In the genomic region with DNA sequence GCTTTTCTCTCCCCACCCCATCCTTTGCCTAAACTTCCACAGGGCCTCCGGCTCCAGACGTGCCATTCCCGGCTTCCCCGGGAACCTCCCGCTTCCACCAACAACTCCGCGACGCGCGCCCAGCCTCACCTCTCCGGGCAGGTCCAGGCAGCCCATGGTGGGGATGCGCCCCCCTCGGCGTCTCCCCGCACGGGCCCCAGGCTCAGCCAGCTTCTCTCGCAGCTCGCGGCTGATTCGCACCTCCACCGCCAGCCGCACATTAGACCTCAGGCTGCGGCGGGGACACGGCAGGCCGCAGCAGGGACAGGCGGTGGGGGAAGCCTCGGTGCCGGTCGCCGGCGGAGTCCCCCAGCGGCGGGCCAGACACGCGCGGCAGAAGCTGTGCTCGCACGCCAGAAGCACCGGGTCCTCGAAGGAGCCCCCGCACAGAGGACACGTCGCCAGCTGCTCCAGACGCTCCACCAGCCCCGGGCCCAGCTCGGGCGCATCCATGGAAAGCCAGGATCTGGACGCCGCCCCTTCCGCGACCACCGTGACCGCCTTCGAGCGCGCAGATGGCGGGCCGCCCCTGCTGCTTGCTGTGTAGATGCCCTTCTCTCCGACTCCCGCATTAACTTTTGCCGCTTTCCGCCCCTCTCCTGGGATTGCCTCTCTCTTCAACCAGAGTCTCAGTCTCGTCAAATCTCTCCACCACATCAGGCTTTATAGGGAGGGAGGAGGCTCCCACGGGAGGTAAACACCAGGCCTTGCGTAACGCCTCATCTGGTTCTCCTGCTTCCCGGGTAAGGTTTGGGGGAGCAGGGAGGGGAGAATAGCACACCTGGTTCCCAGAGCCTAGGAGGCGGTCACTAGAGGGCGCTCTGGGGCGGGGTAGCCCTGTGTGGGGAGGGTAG, we compare ENCODE assay signal across 8 cellular contexts. TPM values are rescaled to one million over a fixed set of nuclear protein-coding genes. Genes with fewer than 3 reads are reported as not detected.
A peak's percentile ranks its signal among the peaks of the same experiment; 100 is the strongest.
DNase-seq lines count a peak whose midpoint lies in the region; ATAC-seq and TF ChIP-seq lines count a peak whose summit lies in the region.

A gene with protein sequence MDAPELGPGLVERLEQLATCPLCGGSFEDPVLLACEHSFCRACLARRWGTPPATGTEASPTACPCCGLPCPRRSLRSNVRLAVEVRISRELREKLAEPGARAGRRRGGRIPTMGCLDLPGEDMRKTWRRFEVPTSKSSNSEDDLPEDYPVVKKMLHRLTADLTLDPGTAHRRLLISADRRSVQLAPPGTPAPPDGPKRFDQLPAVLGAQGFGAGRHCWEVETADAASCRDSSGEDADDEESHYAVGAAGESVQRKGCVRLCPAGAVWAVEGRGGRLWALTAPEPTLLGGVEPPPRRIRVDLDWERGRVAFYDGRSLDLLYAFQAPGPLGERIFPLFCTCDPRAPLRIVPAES (minus strand): TSS at position 676 of the 893 bp plus-strand sequence. CDS start 184 bp downstream, at position 492.

- peak; percentile 42 for TF ChIP-seq CTCF in smooth muscle cell (IDR thresholded peaks at IDR 0.05; ENCODE audit: borderline replicate concordance, insufficient read depth, poor library complexity, severe bottlenecking)

- H3K4me1 Mint-ChIP-seq in activated CD4-positive, alpha-beta memory T cell treated with anti-CD3 and anti-CD28 coated beads for 36 hours (ENCODE audit: low read depth): peaks cover 44% of the 10 kb centered on the region
- H3K4me1 Mint-ChIP-seq in activated CD4-positive, alpha-beta memory T cell treated with anti-CD3 and anti-CD28 coated beads, Interleukin-2, amount 10 ng/mL, durations not matched to agents 7 days and 5 days: peaks cover 48% of the 10 kb centered on the region

- no peak within 1 kb of the TSS for H2AFZ ChIP-seq in smooth muscle cell (ENCODE audit: low read depth)

- H3K27me3 ChIP-seq in right cardiac atrium (ENCODE audit: control insufficient read depth, insufficient read depth): no peaks in the 10 kb centered on the region
- peaks cover 97% of the 10 kb centered on the region for H3K27me3 ChIP-seq in smooth muscle cell (ENCODE audit: low read depth)

- H3K27ac Mint-ChIP-seq in activated CD4-positive, alpha-beta memory T cell treated with anti-CD3 and anti-CD28 coated beads for 36 hours: no peak within 1 kb of the TSS
- H3K27ac Mint-ChIP-seq in activated CD4-positive, alpha-beta memory T cell treated with anti-CD3 and anti-CD28 coated beads, Interleukin-2, amount 10 ng/mL, durations not matched to agents 7 days and 5 days: no peak within 1 kb of the TSS

- H3K4me2 ChIP-seq in smooth muscle cell: peak within 1 kb of the TSS; percentile 83

- peak within 1 kb of the TSS; percentile 61 for H3K4me3 Mint-ChIP-seq in activated CD4-positive, alpha-beta memory T cell treated with anti-CD3 and anti-CD28 coated beads for 36 hours
- no peak within 1 kb of the TSS for H3K4me3 Mint-ChIP-seq in activated CD4-positive, alpha-beta memory T cell treated with anti-CD3 and anti-CD28 coated beads, Interleukin-2, amount 10 ng/mL, durations not matched to agents 7 days and 5 days

- WGBS in right cardiac atrium: 2% methylated on average over 71 of the region's 71 CpGs
- WGBS in smooth muscle cell (ENCODE audit: low lambda C conversion rate): 2% methylated on average over 71 of the region's 71 CpGs

- H3K36me3 Mint-ChIP-seq in activated CD4-positive, alpha-beta memory T cell treated with anti-CD3 and anti-CD28 coated beads for 36 hours: peaks cover 9% of the 10 kb centered on the region
- peaks cover 11% of the 10 kb centered on the region for H3K36me3 Mint-ChIP-seq in activated CD4-positive, alpha-beta memory T cell treated with anti-CD3 and anti-CD28 coated beads, Interleukin-2, amount 10 ng/mL, durations not matched to agents 7 days and 5 days (ENCODE audit: low read depth)

- POLR2A ChIA-PET in activated CD4-positive, alpha-beta memory T cell treated with anti-CD3 and anti-CD28 coated beads for 36 hours (lab: Charles Lee): interaction anchor here (1.6 to 2.0 kb wide), 2 partner anchors 9 to 28 kb away, joined by 3 to 9 read pairs; no protein-coding TSS in a partner anchor
- POLR2A ChIA-PET in activated CD4-positive, alpha-beta memory T cell treated with anti-CD3 and anti-CD28 coated beads, Interleukin-2, amount 10 ng/mL, durations not matched to agents 7 days and 5 days (lab: Charles Lee): interaction anchor here (1.1 to 4.7 kb wide), 4 partner anchors 9 to 29 kb away, joined by 3 to 25 read pairs (median 8); a partner anchor contains a TSS

- DNase-seq in activated CD4-positive, alpha-beta memory T cell treated with anti-CD3 and anti-CD28 coated beads for 36 hours: peak; percentile 33
- no peak for DNase-seq in activated CD4-positive, alpha-beta memory T cell treated with anti-CD3 and anti-CD28 coated beads, Interleukin-2, amount 10 ng/mL, durations not matched to agents 7 days and 5 days
- peak; percentile 29 to 35 for DNase-seq in activated T-cell treated with anti-CD3 and anti-CD28 coated beads, Interleukin-2, amount 50 U/mL, for 48 hours
- peak in 2 of 3 donors; percentile 49 to 58 for DNase-seq in right cardiac atrium
- DNase-seq in smooth muscle cell (lab: John Stamatoyannopoulos, UW; ENCODE audit: unreplicated experiment): no peak
- DNase-seq in effector CD4-positive, alpha-beta T cell: no peak
- no peak for DNase-seq in cerebellar cortex (ENCODE audit: low spot score)
- DNase-seq in posterior vena cava (ENCODE audit: low spot score): no peak

- peaks cover 34% of the 10 kb centered on the region for H3K27me3 Mint-ChIP-seq in activated CD4-positive, alpha-beta memory T cell treated with anti-CD3 and anti-CD28 coated beads for 36 hours
- peaks cover 78% of the 10 kb centered on the region for H3K27me3 Mint-ChIP-seq in activated CD4-positive, alpha-beta memory T cell treated with anti-CD3 and anti-CD28 coated beads, Interleukin-2, amount 10 ng/mL, durations not matched to agents 7 days and 5 days

- no peaks in the 10 kb centered on the region for H3K4me1 ChIP-seq in right cardiac atrium (ENCODE audit: control insufficient read depth, insufficient read depth, low read length)
- H3K4me1 ChIP-seq in smooth muscle cell (ENCODE audit: low read depth): peaks cover 13% of the 10 kb centered on the region

- no peaks in the 10 kb centered on the region for H3K9me3 Mint-ChIP-seq in activated CD4-positive, alpha-beta memory T cell treated with anti-CD3 and anti-CD28 coated beads for 36 hours
- H3K9me3 Mint-ChIP-seq in activated CD4-positive, alpha-beta memory T cell treated with anti-CD3 and anti-CD28 coated beads, Interleukin-2, amount 10 ng/mL, durations not matched to agents 7 days and 5 days: no peaks in the 10 kb centered on the region

- no peaks in the 10 kb centered on the region for H3F3A ChIP-seq in smooth muscle cell (ENCODE audit: low read depth)

- H3K36me3 ChIP-seq in smooth muscle cell (ENCODE audit: low read depth): no peaks in the 10 kb centered on the region

- H3K9me3 ChIP-seq in right cardiac atrium (ENCODE audit: control insufficient read depth, low read length) (no peaks in the 10 kb centered on the region), smooth muscle cell (replicated peaks; ENCODE audit: low read depth) (no peaks in the 10 kb centered on the region)

- peak in 1 of 2 donors; percentile 7 for ATAC-seq in right cardiac atrium

- CTCF ChIA-PET in activated CD4-positive, alpha-beta memory T cell treated with anti-CD3 and anti-CD28 coated beads for 36 hours (lab: Charles Lee): interaction anchor here (0.7 to 1.3 kb wide), 4 partner anchors 28 to 56 kb away, joined by 3 to 4 read pairs (median 3); no protein-coding TSS in a partner anchor
- CTCF ChIA-PET in activated CD4-positive, alpha-beta memory T cell treated with anti-CD3 and anti-CD28 coated beads, Interleukin-2, amount 10 ng/mL, durations not matched to agents 7 days and 5 days (lab: Charles Lee): interaction anchor here (1.1 kb wide), 1 partner anchor 9 kb away, joined by 3 read pairs; no protein-coding TSS in a partner anchor

- intact Hi-C loops in activated CD4-positive, alpha-beta memory T cell treated with anti-CD3 and anti-CD28 coated beads for 36 hours (cut with micrococcal nuclease): no loop called here
- intact Hi-C loops in right cardiac atrium (cut with DNase I) (no loop called here), posterior vena cava (cut with DNase I) (no loop called here)

- H3K9ac ChIP-seq in smooth muscle cell (ENCODE audit: low read depth): no peak within 1 kb of the TSS

- H3K27ac ChIP-seq in right cardiac atrium (ENCODE audit: low read length): no peak within 1 kb of the TSS
- no peak within 1 kb of the TSS for H3K27ac ChIP-seq in smooth muscle cell (ENCODE audit: low read depth)

- no peaks in the 10 kb centered on the region for H4K20me1 ChIP-seq in smooth muscle cell (ENCODE audit: low read depth)

- peak within 1 kb of the TSS; percentile 1 for H3K4me3 ChIP-seq in right cardiac atrium (ENCODE audit: low read length)
- H3K4me3 ChIP-seq in smooth muscle cell: peak within 1 kb of the TSS; percentile 44

- H3K79me2 ChIP-seq in smooth muscle cell (ENCODE audit: low read depth): no peaks in the 10 kb centered on the region

RNA-seq across cellular contexts. Expression of the gene that starts here (rescaled TPM):
- not detected for total RNA-seq in activated CD4-positive, alpha-beta memory T cell treated with anti-CD3 and anti-CD28 coated beads for 36 hours
- not detected for total RNA-seq in activated CD4-positive, alpha-beta memory T cell treated with anti-CD3 and anti-CD28 coated beads, Interleukin-2, amount 10 ng/mL, durations not matched to agents 7 days and 5 days
- not detected for total RNA-seq in right cardiac atrium
- polyA plus RNA-seq in right cardiac atrium: not detected
- 0.18 and 0.90 TPM in 2 replicates for total RNA-seq in smooth muscle cell
- 0.70 and 0.74 TPM in 2 replicates for polyA plus RNA-seq in smooth muscle cell
- total RNA-seq in posterior vena cava: not detected

Comparison
In these comparisons a context has a peak if more than half of its experiments do, and no peak if none do; other contexts are left out.
1. Peak in DNase-seq in activated CD4-positive, alpha-beta memory T cell treated with anti-CD3 and anti-CD28 coated beads for 36 hours; RNA of the gene not detected or under 1 TPM.
2. Peak in DNase-seq and H3K4me3 ChIP-seq in right cardiac atrium; RNA of the gene not detected or under 1 TPM.
3. DNase-seq: peak in activated T-cell treated with anti-CD3 and anti-CD28 coated beads, Interleukin-2, amount 50 U/mL, for 48 hours (2 of 2); none in activated CD4-positive, alpha-beta memory T cell treated with anti-CD3 and anti-CD28 coated beads, Interleukin-2, amount 10 ng/mL, durations not matched to agents 7 days and 5 days (single experiment), smooth muscle cell (single experiment), effector CD4-positive, alpha-beta T cell (single experiment), cerebellar cortex (single experiment) and posterior vena cava (single experiment).